In genomic region chr6:166950892-166951669, GRCh38 we compare ENCODE assay signal across 8 cellular contexts. TPM values are rescaled to one million over a fixed set of nuclear protein-coding genes. Genes with fewer than 3 reads are reported as not detected.
DNase-seq lines count a peak whose midpoint lies in the region; ATAC-seq and TF ChIP-seq lines count a peak whose summit lies in the region.
"Not testable (repeated sequence)": the region's sequence is repeated elsewhere in the genome, so short reads cannot be mapped to it uniquely, and the experiment has no call there.

No MANE protein-coding gene starts in this region.

- not testable (repeated sequence) for H3K4me3 ChIP-seq in MG63, ovary
- peak overlapping the region in 2 of 4 donors; percentile 1 to 12 for H3K4me3 ChIP-seq in tibial nerve

- in situ Hi-C loops in GM13976 (cut with MboI; ENCODE audit: low sequenced_read_pairs, unreplicated experiment): not testable (repeated sequence)

- not testable (repeated sequence) for H3K27me3 ChIP-seq in MG63, ovary, tibial nerve

- not testable (repeated sequence) for TF ChIP-seq EP300 in ovary (IDR thresholded peaks at IDR 0.05); tibial nerve (IDR thresholded peaks at IDR 0.05)

- not testable (repeated sequence) for H3K36me3 ChIP-seq in MG63, ovary
- H3K36me3 ChIP-seq in tibial nerve: peaks cover 0 to 29% (median 11%) of the 10 kb centered on the region in 3 donors

- intact Hi-C loops in ovary (cut with DNase I): not testable (repeated sequence)

- TF ChIP-seq POLR2A in ovary (IDR thresholded peaks at IDR 0.05); tibial nerve (IDR thresholded peaks at IDR 0.05): not testable (repeated sequence)

- not testable (repeated sequence) for H3K27ac ChIP-seq in ovary
- H3K27ac ChIP-seq in tibial nerve: peak overlapping the region in 3 of 4 donors; percentile 31 to 65 (median 58)

- peak; percentile 69 for DNase-seq in GM13976 (ENCODE audit: low spot score)
- peak; percentile 47 for DNase-seq in MG63
- DNase-seq in SK-N-DZ (ENCODE audit: low spot score): peak; percentile 52
- peak; percentile 22 to 45 (median 30) for DNase-seq in activated naive CD4-positive, alpha-beta T cell (lab: John Stamatoyannopoulos, UW)
- DNase-seq in foreskin melanocyte: peak; percentile 22
- DNase-seq in ovary: peak; percentile 53 to 79 (median 69)
- DNase-seq in tibial nerve (ENCODE audit: low spot score in 2 of 2): peak; percentile 69 to 78

- H3K4me1 ChIP-seq in ovary (ENCODE audit: insufficient read depth): not testable (repeated sequence)
- peaks cover 0 to 14% (median 10%) of the 10 kb centered on the region in 4 donors for H3K4me1 ChIP-seq in tibial nerve

- peak; percentile 69 for TF ChIP-seq CTCF in GM13976 (IDR thresholded peaks at IDR 0.05; ENCODE audit: borderline replicate concordance, control extremely low read depth, extremely low read depth, insufficient read depth, missing control alignments)
- TF ChIP-seq CTCF in ovary (IDR thresholded peaks at IDR 0.05): peak in 2 of 3 donors; percentile 20 to 39
- TF ChIP-seq CTCF in tibial nerve (IDR thresholded peaks at IDR 0.05): peak in 4 of 5 experiments; percentile 38 to 61 (median 46)

- H3K9me3 ChIP-seq in MG63, ovary, tibial nerve: not testable (repeated sequence)

- 69 to 71% (median 70%) methylated on average over 17 of the region's 17 CpGs for WGBS in ovary, 3 donors
- WGBS in tibial nerve, 2 donors: 75 to 80% methylated on average over 17 of the region's 17 CpGs

- peak; percentile 95 for ATAC-seq in HG02610 (IDR thresholded peaks at IDR 0.05; ENCODE audit: unreplicated experiment)

RNA-seq across cellular contexts. Expression of gene RNASET2, which starts 5.3 kb away (rescaled TPM):
- total RNA-seq in MG63 (2014; rRNA removed; shearing (Covaris generic); ENCODE audit: low replicate concordance): 31.6 and 32.1 TPM in 2 replicates
- 14.5 and 14.9 TPM in 2 replicates for polyA plus RNA-seq in SK-N-DZ (2014; cell fraction: cytosol; rRNA removed)
- 19.2 and 20.8 TPM in 2 replicates for polyA plus RNA-seq in SK-N-DZ (2014; cell fraction: nucleus; rRNA removed)
- 100 to 1,000 TPM in 1 of 7 donors, 10 to 100 TPM in 6; 34.8 to 211 (median 56.0) TPM for total RNA-seq in ovary
- 10 to 100 TPM; 42.2 to 79.7 TPM for polyA plus RNA-seq in ovary
- 100 to 1,000 TPM in 2 of 4 donors, 10 to 100 TPM in 2; 57.9 to 115 (median 103) TPM for total RNA-seq in tibial nerve

RNA-seq across cellular contexts. Expression of gene CEP43, which starts 48.1 kb away (rescaled TPM):
- 18.3 and 33.0 TPM in 2 replicates for total RNA-seq in MG63 (2014; rRNA removed; shearing (Covaris generic); ENCODE audit: low replicate concordance)
- 33.1 and 38.1 TPM in 2 replicates for polyA plus RNA-seq in SK-N-DZ (2014; cell fraction: cytosol; rRNA removed)
- polyA plus RNA-seq in SK-N-DZ (2014; cell fraction: nucleus; rRNA removed): 48.7 and 63.1 TPM in 2 replicates
- total RNA-seq in ovary: 10 to 100 TPM; 12.3 to 39.5 (median 15.4) TPM
- 10 to 100 TPM in 1 of 2 donors, 1 to 10 TPM in 1; 7.5 to 13.7 TPM for polyA plus RNA-seq in ovary
- 10 to 100 TPM; 14.0 to 23.7 (median 23.2) TPM for total RNA-seq in tibial nerve

Comparison
In these comparisons a context has a peak if more than half of its experiments do, and no peak if none do; other contexts are left out.
1. DNase-seq: peak in every context shown above with its lines; median percentile 74 in tibial nerve; 69 in GM13976; 69 in ovary; 52 in SK-N-DZ; 47 in MG63; 30 in activated naive CD4-positive, alpha-beta T cell; 22 in foreskin melanocyte.